In the genomic region with DNA sequence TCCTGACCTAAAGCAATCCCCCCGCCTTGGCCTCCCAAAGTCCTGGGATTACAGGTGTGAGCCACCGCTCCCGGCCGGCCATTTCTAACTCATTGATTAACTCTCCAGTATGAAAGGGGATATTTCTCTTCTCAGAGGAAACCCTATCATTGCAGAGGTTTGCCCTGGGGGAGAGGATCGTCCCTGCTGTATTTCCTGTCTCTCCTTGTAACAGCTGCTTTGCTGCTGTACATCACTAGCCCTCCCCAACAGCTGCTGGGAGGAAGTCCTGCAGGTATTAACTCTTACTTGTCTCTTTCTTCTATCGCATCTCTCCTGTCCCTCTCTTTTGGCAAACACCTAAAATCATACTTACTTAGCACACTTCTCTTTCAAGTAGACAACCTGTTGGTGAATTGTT, we compare ENCODE assay signal across 1 cellular context.
TF ChIP-seq lines count a peak whose summit lies in the region.

No MANE protein-coding gene starts in this region.

TF ChIP-seq in SK-N-SH, 30 proteins besides CTCF, POLR2A, EP300 and RAD21 (continued from another document):
- TF ChIP-seq USF2 (IDR thresholded peaks at IDR 0.05; ENCODE audit: borderline replicate concordance, low read depth, low read length) = no peak
- TF ChIP-seq EZH2phosphoT487 (IDR thresholded peaks at IDR 0.05; ENCODE audit: borderline replicate concordance, low read depth) = no peak
- TF ChIP-seq RXRA (IDR thresholded peaks at IDR 0.05; ENCODE audit: borderline replicate concordance, low read depth) = no peak
- TF ChIP-seq GABPA (IDR thresholded peaks at IDR 0.05; ENCODE audit: low read depth) = no peak
